Comparison of ENCODE assay signal across 1 cellular context in genomic region chr1:64474133-64474532, GRCh38.
TF ChIP-seq lines count a peak whose summit lies in the region.

No MANE protein-coding gene starts in this region.

TF ChIP-seq in H1, 55 proteins besides CTCF, POLR2A, EP300 and RAD21:
- no peak for TF ChIP-seq SRF (IDR thresholded peaks at IDR 0.05; ENCODE audit: low read depth, low read length)
- no peak for TF ChIP-seq NANOG (IDR thresholded peaks at IDR 0.05; ENCODE audit: insufficient read depth, low read depth, low read length, poor library complexity, severe bottlenecking)
- no peak for TF ChIP-seq SIN3A (conservative IDR thresholded peaks at IDR 0.05 in 1 of 2, IDR thresholded peaks at IDR 0.05 in 1 of 2; ENCODE audit: low read depth in 1 of 2, low read length in 2 of 2)
- TF ChIP-seq CHD2 (IDR thresholded peaks at IDR 0.05; ENCODE audit: low read length), result no peak
- no peak for TF ChIP-seq TBP (IDR thresholded peaks at IDR 0.05; ENCODE audit: low read depth, low read length)
- TF ChIP-seq JUND (IDR thresholded peaks at IDR 0.05; ENCODE audit: low read length), result no peak
